In the genomic region with DNA sequence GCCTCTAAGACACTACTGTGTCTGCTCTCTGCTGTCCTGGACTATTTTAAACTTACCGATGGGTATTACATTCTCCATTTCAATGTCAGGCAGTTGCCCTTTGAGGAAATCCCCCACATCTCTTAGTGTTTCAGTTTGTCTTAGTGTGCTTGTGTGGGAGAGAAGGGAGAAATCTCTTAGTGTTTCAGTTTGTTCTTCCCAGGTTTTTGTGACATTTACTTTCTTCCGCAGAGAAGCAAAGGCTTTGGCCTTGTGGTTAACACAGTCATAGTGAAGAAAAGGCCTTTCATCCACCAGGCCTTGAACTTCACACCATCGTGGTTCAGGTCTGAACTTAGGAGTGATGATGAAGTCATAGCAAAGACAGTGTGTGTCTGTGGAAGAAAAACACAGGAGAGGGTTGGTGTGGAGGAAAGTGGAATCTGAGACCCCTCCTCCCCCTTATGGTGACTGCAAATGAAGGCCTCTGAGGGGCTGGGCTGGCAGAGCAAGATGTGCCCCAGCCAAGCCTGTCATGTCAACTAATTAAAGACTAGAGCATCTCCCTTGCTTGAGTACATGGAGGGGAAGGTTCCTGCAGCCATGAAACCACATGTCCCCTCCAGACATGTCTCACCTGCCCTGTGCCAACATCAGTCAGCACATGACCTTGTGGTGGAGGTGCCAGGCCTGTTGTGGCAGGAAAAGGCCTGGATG, we compare ENCODE assay signal across 1 cellular context.
TF ChIP-seq lines count a peak whose summit lies in the region.

No MANE protein-coding gene starts in this region.

TF ChIP-seq in GM12878, 131 proteins besides CTCF, POLR2A, EP300 and RAD21 (continued from another document):
- no peak for TF ChIP-seq ZBED1 (IDR thresholded peaks at IDR 0.05; ENCODE audit: borderline replicate concordance)
- no peak for TF ChIP-seq TCF3 (IDR thresholded peaks at IDR 0.05; ENCODE audit: borderline replicate concordance, insufficient read depth, low read depth, low read length)
- peak; percentile 81; the same call in 1 of the 2 replicates for TF ChIP-seq DPF2 (IDR thresholded peaks at IDR 0.05)
- TF ChIP-seq ZBTB33 (IDR thresholded peaks at IDR 0.05): no peak
- no peak for TF ChIP-seq SMAD5 (IDR thresholded peaks at IDR 0.05; ENCODE audit: low read depth)
- no peak for TF ChIP-seq HDGF (IDR thresholded peaks at IDR 0.05)
- no peak for TF ChIP-seq ZZZ3 (IDR thresholded peaks at IDR 0.05; ENCODE audit: control insufficient read depth, insufficient read length, low read depth)
- TF ChIP-seq ZNF274 (IDR thresholded peaks at IDR 0.05; ENCODE audit: insufficient read depth, insufficient read length): no peak
- no peak for TF ChIP-seq ETV6 (conservative IDR thresholded peaks at IDR 0.05 in 1 of 2, IDR thresholded peaks at IDR 0.05 in 1 of 2; ENCODE audit: borderline replicate concordance in 1 of 2, low read depth in 1 of 2)
- no peak for TF ChIP-seq FOS (IDR thresholded peaks at IDR 0.05; ENCODE audit: borderline replicate concordance, extremely low read depth, insufficient read length)
- TF ChIP-seq TCF12 (IDR thresholded peaks at IDR 0.05; ENCODE audit: low read depth, low read length): no peak
- no peak for TF ChIP-seq KAT2A (conservative IDR thresholded peaks at IDR 0.05; ENCODE audit: control insufficient read depth, low read depth, low read length)
- peak; percentile 80 for TF ChIP-seq JUNB (IDR thresholded peaks at IDR 0.05)
- TF ChIP-seq, protein P1, sequence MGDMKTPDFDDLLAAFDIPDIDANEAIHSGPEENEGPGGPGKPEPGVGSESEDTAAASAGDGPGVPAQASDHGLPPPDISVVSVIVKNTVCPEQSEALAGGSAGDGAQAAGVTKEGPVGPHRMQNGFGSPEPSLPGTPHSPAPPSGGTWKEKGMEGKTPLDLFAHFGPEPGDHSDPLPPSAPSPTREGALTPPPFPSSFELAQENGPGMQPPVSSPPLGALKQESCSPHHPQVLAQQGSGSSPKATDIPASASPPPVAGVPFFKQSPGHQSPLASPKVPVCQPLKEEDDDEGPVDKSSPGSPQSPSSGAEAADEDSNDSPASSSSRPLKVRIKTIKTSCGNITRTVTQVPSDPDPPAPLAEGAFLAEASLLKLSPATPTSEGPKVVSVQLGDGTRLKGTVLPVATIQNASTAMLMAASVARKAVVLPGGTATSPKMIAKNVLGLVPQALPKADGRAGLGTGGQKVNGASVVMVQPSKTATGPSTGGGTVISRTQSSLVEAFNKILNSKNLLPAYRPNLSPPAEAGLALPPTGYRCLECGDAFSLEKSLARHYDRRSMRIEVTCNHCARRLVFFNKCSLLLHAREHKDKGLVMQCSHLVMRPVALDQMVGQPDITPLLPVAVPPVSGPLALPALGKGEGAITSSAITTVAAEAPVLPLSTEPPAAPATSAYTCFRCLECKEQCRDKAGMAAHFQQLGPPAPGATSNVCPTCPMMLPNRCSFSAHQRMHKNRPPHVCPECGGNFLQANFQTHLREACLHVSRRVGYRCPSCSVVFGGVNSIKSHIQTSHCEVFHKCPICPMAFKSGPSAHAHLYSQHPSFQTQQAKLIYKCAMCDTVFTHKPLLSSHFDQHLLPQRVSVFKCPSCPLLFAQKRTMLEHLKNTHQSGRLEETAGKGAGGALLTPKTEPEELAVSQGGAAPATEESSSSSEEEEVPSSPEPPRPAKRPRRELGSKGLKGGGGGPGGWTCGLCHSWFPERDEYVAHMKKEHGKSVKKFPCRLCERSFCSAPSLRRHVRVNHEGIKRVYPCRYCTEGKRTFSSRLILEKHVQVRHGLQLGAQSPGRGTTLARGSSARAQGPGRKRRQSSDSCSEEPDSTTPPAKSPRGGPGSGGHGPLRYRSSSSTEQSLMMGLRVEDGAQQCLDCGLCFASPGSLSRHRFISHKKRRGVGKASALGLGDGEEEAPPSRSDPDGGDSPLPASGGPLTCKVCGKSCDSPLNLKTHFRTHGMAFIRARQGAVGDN (IDR thresholded peaks at IDR 0.05): no peak
- peak; percentile 7 to 54; a peak in 2 of 4 replicates for TF ChIP-seq BHLHE40 (IDR thresholded peaks at IDR 0.05; ENCODE audit: borderline replicate concordance in 1 of 2, low read depth in 2 of 2, low read length in 1 of 2)
- TF ChIP-seq SUZ12 (IDR thresholded peaks at IDR 0.05; ENCODE audit: unreplicated experiment): no peak
- peak; percentile 97 to 98 for TF ChIP-seq IKZF2 (IDR thresholded peaks at IDR 0.05)
- TF ChIP-seq CEBPB (IDR thresholded peaks at IDR 0.05; ENCODE audit: borderline replicate concordance in 1 of 2, low read depth in 2 of 2, low read length in 2 of 2): no peak
- TF ChIP-seq ZNF217 (IDR thresholded peaks at IDR 0.05): no peak
- no peak for TF ChIP-seq E2F4 (IDR thresholded peaks at IDR 0.05; ENCODE audit: low read depth, low read length)
- TF ChIP-seq HDAC2 (IDR thresholded peaks at IDR 0.05): no peak
- peak; percentile 22 for TF ChIP-seq MEF2B (IDR thresholded peaks at IDR 0.05; ENCODE audit: partially characterized antibody, poor library complexity, severe bottlenecking)
TF ChIP-seq in GM12878: peak in this region for 26.
